ENCODE assay signal across 18 cellular contexts in genomic region chr1:186207401-186208085, GRCh38.
"Had no signal": no experiment of that assay in that cellular context is flagged by ENCODE, and none has a peak within 500 bp of the region (broad histone marks: within the 10 kb centered on the region; RNA-seq: fewer than 3 reads in every experiment).

No MANE protein-coding gene starts in this region.

- H3K27me3 ChIP-seq: ascending aorta, right lobe of liver, upper lobe of right lung had no signal

- H3K36me3 Mint-ChIP-seq: activated naive CD8-positive, alpha-beta T cell had no signal

- H3K9me3 ChIP-seq: ascending aorta, right lobe of liver, upper lobe of right lung had no signal

- H3K36me3 ChIP-seq: ascending aorta, right lobe of liver, upper lobe of right lung, WERI-Rb-1 had no signal

- H3K4me1 Mint-ChIP-seq: nephron had no signal

- H3K4me3 ChIP-seq: ascending aorta, dorsolateral prefrontal cortex, right lobe of liver, upper lobe of right lung had no signal

- ATAC-seq: activated CD8-positive, alpha-beta T cell treated with anti-CD3 and anti-CD28 coated beads for 36 hours; activated T-cell treated with anti-CD3 and anti-CD28 coated beads, Interleukin-2, amount 50 U/mL, for 4 hours; right lobe of liver; stimulated activated naive CD8-positive, alpha-beta T cell treated with anti-CD3 and anti-CD28 coated beads, Interleukin-15, amount 100 ng/mL, for 72 hours; upper lobe of right lung had no signal

- H3K4me3 Mint-ChIP-seq: activated CD8-positive, alpha-beta T cell treated with anti-CD3 and anti-CD28 coated beads for 36 hours; activated naive CD8-positive, alpha-beta T cell; activated T-cell treated with anti-CD3 and anti-CD28 coated beads, Interleukin-2, amount 50 U/mL, for 4 hours; endodermal cell; nephron; stimulated activated naive CD8-positive, alpha-beta T cell treated with anti-CD3 and anti-CD28 coated beads, Interleukin-15, amount 100 ng/mL, for 72 hours; T-helper 1 cell treated with Interleukin-12 subunit alpha and Interleukin-12 subunit beta and Interleukin-4 antibody, amounts not matched to agents 30 μg/mL and 1 μg/mL, for 36 hours had no signal

- H3K27ac ChIP-seq: dorsolateral prefrontal cortex, right lobe of liver, WERI-Rb-1 had no signal

- H3K27ac Mint-ChIP-seq: activated CD8-positive, alpha-beta T cell treated with anti-CD3 and anti-CD28 coated beads for 36 hours; activated naive CD8-positive, alpha-beta T cell; endodermal cell; nephron; stimulated activated naive CD8-positive, alpha-beta T cell treated with anti-CD3 and anti-CD28 coated beads, Interleukin-15, amount 100 ng/mL, for 72 hours; T-helper 1 cell treated with Interleukin-12 subunit alpha and Interleukin-12 subunit beta and Interleukin-4 antibody, amounts not matched to agents 30 μg/mL and 1 μg/mL, for 36 hours had no signal

- H3K9me3 Mint-ChIP-seq: activated CD8-positive, alpha-beta T cell treated with anti-CD3 and anti-CD28 coated beads for 36 hours; activated T-cell treated with anti-CD3 and anti-CD28 coated beads, Interleukin-2, amount 50 U/mL, for 4 hours; endodermal cell; nephron; stimulated activated naive CD8-positive, alpha-beta T cell treated with anti-CD3 and anti-CD28 coated beads, Interleukin-15, amount 100 ng/mL, for 72 hours; T-helper 1 cell treated with Interleukin-12 subunit alpha and Interleukin-12 subunit beta and Interleukin-4 antibody, amounts not matched to agents 30 μg/mL and 1 μg/mL, for 36 hours had no signal

- H3K4me1 ChIP-seq: ascending aorta, right lobe of liver, upper lobe of right lung had no signal

- DNase-seq: activated CD8-positive, alpha-beta T cell treated with anti-CD3 and anti-CD28 coated beads for 36 hours; activated effector memory CD4-positive, alpha-beta T cell treated with anti-CD3 and anti-CD28 coated beads, Interleukin-2, amount 50 U/mL, for 16 hours; activated T-cell treated with anti-CD3 and anti-CD28 coated beads, Interleukin-2, amount 50 U/mL, for 4 hours; dorsolateral prefrontal cortex; endodermal cell; foreskin melanocyte; head of caudate nucleus; kidney glomerular epithelial cell; nucleus accumbens; right lobe of liver; stimulated activated CD4-positive, alpha-beta T cell treated with anti-CD3 and anti-CD28 coated beads, Interleukin-1b, Interleukin-23, amount 100 ng/mL, for 48 hours; stimulated activated naive CD8-positive, alpha-beta T cell treated with anti-CD3 and anti-CD28 coated beads, Interleukin-15, amount 100 ng/mL, for 72 hours; upper lobe of right lung had no signal
